1 cellular context compared by ENCODE assay signal in genomic region chr2:68217729-68218128, GRCh38.
TF ChIP-seq lines count a peak whose summit lies in the region.

No MANE protein-coding gene starts in this region.

TF ChIP-seq in HepG2, 621 proteins besides CTCF, POLR2A, EP300 and RAD21:
- no peak for TF ChIP-seq XRCC5 (optimal IDR thresholded peaks at IDR 0.05; ENCODE audit: low read length)
- peak; percentile 67 for TF ChIP-seq ZNF7 (CRISPR knock-in tag; IDR thresholded peaks at IDR 0.05)
